8 cellular contexts compared by ENCODE assay signal in the genomic region with DNA sequence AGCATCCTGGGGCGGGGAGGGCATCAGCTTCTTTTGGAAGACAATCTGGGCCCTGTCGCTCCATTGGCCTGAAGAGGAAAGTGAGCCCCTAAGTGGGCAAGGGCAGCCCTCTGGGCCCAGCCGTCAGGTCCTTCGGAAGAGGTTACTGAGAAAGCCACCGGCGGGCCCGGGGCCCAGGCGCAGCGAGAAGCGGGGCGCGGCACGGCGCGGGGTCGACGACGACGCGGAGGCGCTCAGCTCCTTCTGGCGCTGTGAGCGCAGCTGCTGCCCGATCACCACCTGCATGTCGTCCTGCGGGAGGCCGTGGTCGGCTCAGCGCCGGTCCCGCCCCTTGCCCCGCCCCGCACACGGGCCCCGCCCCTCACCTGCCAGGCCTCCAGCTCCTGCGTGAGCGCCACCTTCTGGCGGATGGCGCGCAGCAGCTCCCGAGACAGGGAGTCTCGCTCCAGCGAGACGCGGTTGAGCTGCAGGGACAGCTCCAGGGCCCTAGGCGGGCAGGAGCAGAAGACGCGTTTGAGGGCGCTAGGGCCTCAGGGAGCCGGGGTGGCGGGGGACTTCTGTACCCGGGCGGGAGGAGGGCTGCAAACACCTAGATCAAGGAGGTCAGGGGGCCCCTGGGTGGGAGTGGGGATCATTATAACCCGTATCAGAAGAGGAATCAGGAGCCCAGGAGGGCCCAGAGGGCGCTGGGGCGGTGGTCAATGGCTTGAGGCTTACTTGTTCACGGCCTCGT. TPM values are rescaled to one million over a fixed set of nuclear protein-coding genes. Genes with fewer than 3 reads are reported as not detected.
A peak's percentile ranks its signal among the peaks of the same experiment; 100 is the strongest.
DNase-seq lines count a peak whose midpoint lies in the region; ATAC-seq and TF ChIP-seq lines count a peak whose summit lies in the region.

No MANE protein-coding gene starts in this region.

- H3K4ac ChIP-seq in IMR-90 (ENCODE audit: low read depth, low read length) = no peak overlapping the region

- peaks cover 5% of the 10 kb centered on the region for H3K79me2 ChIP-seq in PC-9 (ENCODE audit: low read depth)

- H3K4me1 ChIP-seq in IMR-90 (ENCODE audit: control insufficient read depth, insufficient read depth, low read length) (peaks cover 1% of the 10 kb centered on the region), PC-9 (replicated peaks; ENCODE audit: insufficient read depth) (peaks cover 30% of the 10 kb centered on the region), testis (peaks cover 5% of the 10 kb centered on the region)

- H3K4me2 ChIP-seq in IMR-90 (ENCODE audit: low read depth, low read length) (no peak overlapping the region), PC-9 (peak overlapping the region; percentile 73)

- H4K20me1 ChIP-seq in IMR-90 (ENCODE audit: insufficient read depth, low read length) (peaks cover 12% of the 10 kb centered on the region), PC-9 (ENCODE audit: insufficient read depth) (peaks cover 7% of the 10 kb centered on the region; the same call in 1 of the 2 replicates)

- no peaks in the 10 kb centered on the region for H3K9me3 ChIP-seq in IMR-90 (ENCODE audit: control insufficient read depth, insufficient read depth, low read length)
- no peaks in the 10 kb centered on the region for H3K9me3 ChIP-seq in PC-9 (ENCODE audit: insufficient read depth, low read depth)
- H3K9me3 ChIP-seq in testis = no peaks in the 10 kb centered on the region

- H3K9me1 ChIP-seq in IMR-90 (ENCODE audit: insufficient read depth, low read length) = no peaks in the 10 kb centered on the region

- H3K36me3 ChIP-seq in IMR-90 (ENCODE audit: control insufficient read depth, insufficient read depth, low read length) = peaks cover 11% of the 10 kb centered on the region; the same call in 1 of the 2 replicates
- no peaks in the 10 kb centered on the region for H3K36me3 ChIP-seq in PC-9 (ENCODE audit: low read depth)
- no peaks in the 10 kb centered on the region for H3K36me3 ChIP-seq in testis (ENCODE audit: low read depth, missing control alignments)

- no peaks in the 10 kb centered on the region for H3K9me2 ChIP-seq in PC-9 (ENCODE audit: insufficient read depth)

- peaks cover 52% of the 10 kb centered on the region for H3F3A ChIP-seq in PC-9 (ENCODE audit: insufficient read depth, low read depth)

- peak; percentile 3; the same call in 1 of the 2 replicates for ATAC-seq in IMR-90 (ENCODE audit: low read depth)
- no peak for ATAC-seq in HG03135 (IDR thresholded peaks at IDR 0.05; ENCODE audit: unreplicated experiment)

- in situ Hi-C loops in IMR-90 (cut with MboI; ENCODE audit: low sequenced_read_pairs) = no loop called here

- no peak overlapping the region for H3K27ac ChIP-seq in IMR-90 (ENCODE audit: insufficient read depth, low read length)
- H3K27ac ChIP-seq in PC-9 = no peak overlapping the region
- H3K27ac ChIP-seq in testis = no peak overlapping the region

- POLR2A ChIA-PET in IMR-90 (lab: Charles Lee; ENCODE audit: unreplicated experiment) (no interaction called here), PC-9 (lab: Charles Lee; ENCODE audit: unreplicated experiment) (interaction anchor here (0.5 to 1.9 kb wide), 6 partner anchors 24 to 1468 kb away, joined by 3 to 17 read pairs (median 10); no protein-coding TSS in a partner anchor)

- TF ChIP-seq CTCF in IMR-90 (conservative IDR thresholded peaks at IDR 0.05; ENCODE audit: low read depth, low read length) (peak; percentile 61), PC-9 (conservative IDR thresholded peaks at IDR 0.05) (peak; percentile 83), fibroblast of pulmonary artery (IDR thresholded peaks at IDR 0.05; ENCODE audit: low read length, missing control alignments) (peak; percentile 58), testis (IDR thresholded peaks at IDR 0.05) (peak in 2 of 3 experiments; percentile 50 to 71)

- H2BK120ac ChIP-seq in IMR-90 (ENCODE audit: low read depth, low read length) = no peak overlapping the region

- H2AK9ac ChIP-seq in IMR-90 (replicated peaks; ENCODE audit: low read depth, low read length, poor library complexity) = peak overlapping the region; percentile 15

- H2AFZ ChIP-seq in IMR-90 (replicated peaks; ENCODE audit: low read length, poor library complexity) (peak overlapping the region; percentile 34), PC-9 (no peak overlapping the region)

- TF ChIP-seq RAD21 in IMR-90 (IDR thresholded peaks at IDR 0.05; ENCODE audit: low read length) = peak; percentile 26; the same call in 1 of the 2 replicates

- H4K5ac ChIP-seq in IMR-90 (ENCODE audit: low read depth, low read length) = no peak overlapping the region

- H3K23ac ChIP-seq in IMR-90 (ENCODE audit: low read depth, low read length) = no peak overlapping the region

- H2AK5ac ChIP-seq in IMR-90 (ENCODE audit: low read depth, low read length) = no peak overlapping the region

- no peak overlapping the region for H4K91ac ChIP-seq in IMR-90 (ENCODE audit: insufficient read depth, low read depth, low read length)

- no peak overlapping the region for H2BK5ac ChIP-seq in IMR-90 (ENCODE audit: low read depth, low read length, poor library complexity, severe bottlenecking)

- intact Hi-C loops in IMR-90 (cut with micrococcal nuclease) (no loop called here), PC-9 (cut with micrococcal nuclease; ENCODE audit: unreplicated experiment) (loop anchor here (1.0 kb wide), 2 partner anchors 25 to 45 kb away; no protein-coding TSS in a partner anchor), testis (cut with DNase I; ENCODE audit: low total_unique reads) (no loop called here)

- peak; percentile 19; the same call in 1 of the 2 replicates for TF ChIP-seq POLR2A in IMR-90 (IDR thresholded peaks at IDR 0.05; ENCODE audit: low read depth, low read length)
- TF ChIP-seq POLR2A in testis (IDR thresholded peaks at IDR 0.05) = no peak

- H3K27me3 ChIP-seq in IMR-90 (ENCODE audit: control insufficient read depth, insufficient read depth, low read length) (peaks cover 22% of the 10 kb centered on the region), PC-9 (ENCODE audit: insufficient read depth, low read depth) (no peaks in the 10 kb centered on the region), testis (no peaks in the 10 kb centered on the region)

- peak; percentile 70 for DNase-seq in ELR (ENCODE audit: low read depth)
- peak; percentile 57 for DNase-seq in IMR-90
- DNase-seq in PC-9 = peak; percentile 71 to 88
- DNase-seq in activated T-helper 1 cell treated with Interleukin-2 at 50 U/mL for 16 hours (ENCODE audit: low read depth) = peak; percentile 84
- DNase-seq in fibroblast of pulmonary artery (ENCODE audit: low read depth) = peak; percentile 74
- peak; percentile 17 for DNase-seq in non-pigmented ciliary epithelial cell (ENCODE audit: low read depth)
- peak; percentile 88 for DNase-seq in testis

- no peak overlapping the region for H3K56ac ChIP-seq in IMR-90 (ENCODE audit: extremely low read depth, insufficient read depth, low read length)

- H3K79me1 ChIP-seq in IMR-90 (ENCODE audit: low read depth in 1 of 2, low read length in 2 of 2) = peaks cover 0 to 8% of the 10 kb centered on the region in 2 experiments; a peak in 2 of 4 replicates

- dilution Hi-C loops in IMR-90 (cut with HindIII; ENCODE audit: low sequenced_read_pairs, unreplicated experiment) = no loop called here

- H3K4me3 ChIP-seq in IMR-90 (ENCODE audit: insufficient read depth, low read depth, low read length) (no peak overlapping the region), PC-9 (no peak overlapping the region; the same call in 1 of the 2 replicates), fibroblast of pulmonary artery (replicated peaks; ENCODE audit: low read depth, low read length) (no peak overlapping the region), testis (peak overlapping the region in 1 of 2 donors; percentile 9)

- WGBS in IMR-90 (ENCODE audit: extremely low coverage in 2 of 2, insufficient read length in 1 of 2), 2 experiments = 30% methylated on average over 14 of the region's 58 CpGs; no CpG with 5 or more reads in 1 of the 2 experiments
- WGBS in testis, 2 donors = 30 to 33% methylated on average over 2 to 51 of the region's 58 CpGs

- H3K18ac ChIP-seq in IMR-90 (ENCODE audit: low read depth, low read length) = no peak overlapping the region

- no peak overlapping the region for H4K8ac ChIP-seq in IMR-90 (ENCODE audit: low read depth in 2 of 2, low read length in 2 of 2)

- H3K14ac ChIP-seq in IMR-90 (replicated peaks; ENCODE audit: low read depth, low read length) = no peak overlapping the region

- no peak overlapping the region for H2BK15ac ChIP-seq in IMR-90 (ENCODE audit: low read depth, low read length)

- CTCF ChIA-PET in IMR-90 (lab: Yijun Ruan, JAX) = interaction anchor here (0.6 to 1.8 kb wide), 5 partner anchors 11 to 120 kb away, joined by 3 to 7 read pairs (median 3); partner anchors contain the start of gene MMP25
- CTCF ChIA-PET in PC-9 (lab: Charles Lee) = interaction anchor here (0.6 to 1.5 kb wide), 11 partner anchors 10 to 107 kb away, joined by 3 to 15 read pairs (median 6); partner anchors contain the start of genes ZNF205 and ZNF213

- no peak overlapping the region for H3K9ac ChIP-seq in IMR-90 (ENCODE audit: low read depth, low read length)

- no TSS peak for BruUV-seq in IMR-90 (replicated peaks; lab: Mats Ljungman, UMichigan)
- BruUV-seq in PC-9 (replicated peaks; lab: Mats Ljungman, UMichigan) = no TSS peak

- H2BK20ac ChIP-seq in IMR-90 (ENCODE audit: low read depth, low read length) = no peak overlapping the region

RNA-seq across cellular contexts. Expression of gene THOC6, which starts 4.3 kb away (rescaled TPM):
- 16.1 and 16.8 TPM in 2 replicates for total RNA-seq in IMR-90 (2012; rRNA removed)
- 23.1 and 26.0 TPM in 2 replicates for polyA plus RNA-seq in IMR-90 (2012; rRNA removed)
- 19.7 and 25.7 TPM in 2 replicates for polyA plus RNA-seq in IMR-90 (2012; cell fraction: cytosol; rRNA removed)
- 128 and 164 TPM in 2 replicates for polyA plus RNA-seq in IMR-90 (2012; cell fraction: nucleus; rRNA removed; ENCODE audit: low replicate concordance)
- 69.9 and 109 TPM in 2 replicates for total RNA-seq in PC-9 (2021)
- total RNA-seq in testis = 10 to 100 TPM; 17.3 to 27.3 TPM
- polyA plus RNA-seq in testis (ENCODE audit: insufficient read depth, low read depth, low replicate concordance) = 19.6 TPM

RNA-seq across cellular contexts. Expression of gene HCFC1R1, which starts 4.4 kb away (rescaled TPM):
- 7.2 and 9.7 TPM in 2 replicates for total RNA-seq in IMR-90 (2012; rRNA removed)
- polyA plus RNA-seq in IMR-90 (2012; rRNA removed) = 57.9 and 121 TPM in 2 replicates
- 41.2 and 72.4 TPM in 2 replicates for polyA plus RNA-seq in IMR-90 (2012; cell fraction: cytosol; rRNA removed)
- 15.4 and 31.6 TPM in 2 replicates for polyA plus RNA-seq in IMR-90 (2012; cell fraction: nucleus; rRNA removed; ENCODE audit: low replicate concordance)
- 118 and 186 TPM in 2 replicates for total RNA-seq in PC-9 (2021)
- 10 to 100 TPM; 30.2 to 39.4 TPM for total RNA-seq in testis
- polyA plus RNA-seq in testis (ENCODE audit: insufficient read depth, low read depth, low replicate concordance) = 94.5 TPM

RNA-seq across cellular contexts. Expression of gene TNFRSF12A, which starts 8.0 kb away (rescaled TPM):
- total RNA-seq in IMR-90 (2012; rRNA removed) (103 and 118 TPM in 2 replicates), PC-9 (2021) (226 and 242 TPM in 2 replicates), testis (10 to 100 TPM; 16.8 to 33.4 TPM)
- polyA plus RNA-seq in IMR-90 (2012; rRNA removed) (304 and 346 TPM in 2 replicates), testis (ENCODE audit: insufficient read depth, low read depth, low replicate concordance) (12.8 TPM)
- polyA plus RNA-seq in IMR-90 (2012; cell fraction: cytosol; rRNA removed) = 521 and 602 TPM in 2 replicates
- 187 and 632 TPM in 2 replicates for polyA plus RNA-seq in IMR-90 (2012; cell fraction: nucleus; rRNA removed; ENCODE audit: low replicate concordance)

RNA-seq across cellular contexts. Expression of gene BICDL2, which starts 8.6 kb away (rescaled TPM):
- total RNA-seq in IMR-90 (2012; rRNA removed) (under 0.01 and 0.18 TPM in 2 replicates), PC-9 (2021) (57.9 and 68.7 TPM in 2 replicates), testis (1 to 10 TPM in 1 of 2 donors, under 1 TPM in 1; 0.37 to 1.3 TPM)
- polyA plus RNA-seq in IMR-90 (2012; rRNA removed) (0.17 and 0.19 TPM in 2 replicates), testis (ENCODE audit: insufficient read depth, low read depth, low replicate concordance) (0.29 TPM)
- 0.15 and 0.25 TPM in 2 replicates for polyA plus RNA-seq in IMR-90 (2012; cell fraction: cytosol; rRNA removed)
- 0.05 and 0.20 TPM in 2 replicates for polyA plus RNA-seq in IMR-90 (2012; cell fraction: nucleus; rRNA removed; ENCODE audit: low replicate concordance)

RNA-seq across cellular contexts. Expression of gene CLDN6, which starts 10.2 kb away (rescaled TPM):
- total RNA-seq in IMR-90 (2012; rRNA removed) (not detected in 2 replicates), PC-9 (2021) (0.26 and 0.38 TPM in 2 replicates), testis (under 1 TPM; 0.55 to 0.74 TPM)
- polyA plus RNA-seq in IMR-90 (2012; rRNA removed) (0.07 and 0.14 TPM in 2 replicates), testis (ENCODE audit: insufficient read depth, low read depth, low replicate concordance) (0.70 TPM)
- 0.16 TPM in 2 replicates for polyA plus RNA-seq in IMR-90 (2012; cell fraction: cytosol; rRNA removed)
- polyA plus RNA-seq in IMR-90 (2012; cell fraction: nucleus; rRNA removed; ENCODE audit: low replicate concordance) = 0.31 and 0.32 TPM in 2 replicates

Comparison
In these comparisons a context has a peak if more than half of its experiments do, and no peak if none do; other contexts are left out.
1. DNase-seq: peak in every context shown above with its lines; median percentile 88 in testis; 84 in activated T-helper 1 cell treated with Interleukin-2 at 50 U/mL for 16 hours; 80 in PC-9; 74 in fibroblast of pulmonary artery; 70 in ELR; 57 in IMR-90; 17 in non-pigmented ciliary epithelial cell.